8 cellular contexts compared by ENCODE assay signal in the genomic region with DNA sequence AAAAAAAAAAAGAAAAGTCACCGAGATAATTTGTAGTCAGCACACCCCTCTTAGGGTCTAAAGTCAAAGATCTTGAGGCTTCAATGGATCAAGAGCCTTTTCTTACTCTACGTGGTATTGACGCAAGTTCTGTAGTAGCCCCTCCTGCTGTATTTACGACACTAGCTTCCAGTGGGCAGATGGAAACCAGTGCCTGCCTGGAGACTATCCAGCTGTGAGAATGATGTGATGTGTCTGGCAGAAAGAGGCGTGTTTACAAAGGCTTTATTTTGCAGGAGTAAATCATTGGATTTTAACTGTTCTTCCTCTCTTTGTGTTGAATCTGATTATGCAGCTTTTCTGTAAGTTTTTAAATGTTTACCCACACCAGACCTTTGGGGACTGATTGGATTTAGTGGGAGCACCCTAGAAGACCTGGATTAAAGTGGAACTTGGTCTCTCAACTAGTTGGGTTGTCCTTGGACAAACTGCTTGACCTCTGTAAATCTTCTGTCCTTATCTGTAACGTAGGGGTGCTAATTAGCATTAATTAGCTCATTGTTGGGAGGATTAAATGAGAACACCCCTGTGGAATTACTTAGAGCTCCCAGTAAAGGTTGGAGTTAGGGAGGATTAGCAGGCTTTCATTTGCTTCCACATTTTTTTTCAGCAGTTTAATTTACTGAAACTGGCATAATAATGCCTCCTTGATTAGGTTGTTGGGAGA.
DNase-seq lines count a peak whose midpoint lies in the region; ATAC-seq lines count a peak whose summit lies in the region.

No MANE protein-coding gene starts in this region.

- H3K9me3 ChIP-seq in MG63 = no peaks in the 10 kb centered on the region

- H3K9me3 Mint-ChIP-seq in activated T-helper 1 cell treated with anti-CD3 and anti-CD28 coated beads, Interleukin-12 subunit alpha, Interleukin-12 subunit beta, Interleukin-2, Interleukin-4 antibody, amounts not matched to agents 30 ng/mL and 10 ng/mL and 1 ng/mL, durations not matched to agents 14 hours and 24 hours and 36 hours = peaks cover 4% of the 10 kb centered on the region

- no peak overlapping the region for H3K4me3 ChIP-seq in MG63

- no peaks in the 10 kb centered on the region for H3K27me3 Mint-ChIP-seq in activated T-helper 1 cell treated with anti-CD3 and anti-CD28 coated beads, Interleukin-12 subunit alpha, Interleukin-12 subunit beta, Interleukin-2, Interleukin-4 antibody, amounts not matched to agents 30 ng/mL and 10 ng/mL and 1 ng/mL, durations not matched to agents 14 hours and 24 hours and 36 hours (ENCODE audit: insufficient read depth)

- peaks cover 79% of the 10 kb centered on the region for H3K4me1 Mint-ChIP-seq in activated T-helper 1 cell treated with anti-CD3 and anti-CD28 coated beads, Interleukin-12 subunit alpha, Interleukin-12 subunit beta, Interleukin-2, Interleukin-4 antibody, amounts not matched to agents 30 ng/mL and 10 ng/mL and 1 ng/mL, durations not matched to agents 14 hours and 24 hours and 36 hours (ENCODE audit: low read depth)

- peaks cover 29% of the 10 kb centered on the region for H3K36me3 Mint-ChIP-seq in activated T-helper 1 cell treated with anti-CD3 and anti-CD28 coated beads, Interleukin-12 subunit alpha, Interleukin-12 subunit beta, Interleukin-2, Interleukin-4 antibody, amounts not matched to agents 30 ng/mL and 10 ng/mL and 1 ng/mL, durations not matched to agents 14 hours and 24 hours and 36 hours (ENCODE audit: low read depth)

- peak; percentile 64 for DNase-seq in AG08396 (ENCODE audit: low spot score)
- peak; percentile 78 for DNase-seq in MG63
- no peak for DNase-seq in activated T-helper 1 cell treated with anti-CD3 and anti-CD28 coated beads, Interleukin-12 subunit alpha, Interleukin-12 subunit beta, Interleukin-2, Interleukin-4 antibody, amounts not matched to agents 30 ng/mL and 10 ng/mL and 1 ng/mL, durations not matched to agents 14 hours and 24 hours and 36 hours (ENCODE audit: low spot score)
- DNase-seq in left kidney (ENCODE audit: low read depth, low spot score) = peak; percentile 82
- DNase-seq in NCI-H187 treated with DMSO at 0.1 percent for 48 hours (lab: John Stamatoyannopoulos, UW) = no peak
- DNase-seq in GOT3 (lab: John Stamatoyannopoulos, UW) = no peak
- no peak for DNase-seq in RPMI8226

- peak overlapping the region; percentile 74 for H3K27ac Mint-ChIP-seq in activated T-helper 1 cell treated with anti-CD3 and anti-CD28 coated beads, Interleukin-12 subunit alpha, Interleukin-12 subunit beta, Interleukin-2, Interleukin-4 antibody, amounts not matched to agents 30 ng/mL and 10 ng/mL and 1 ng/mL, durations not matched to agents 14 hours and 24 hours and 36 hours

- intact Hi-C loops in activated T-helper 1 cell treated with anti-CD3 and anti-CD28 coated beads, Interleukin-12 subunit alpha, Interleukin-12 subunit beta, Interleukin-2, Interleukin-4 antibody, amounts not matched to agents 30 ng/mL and 10 ng/mL and 1 ng/mL, durations not matched to agents 14 hours and 24 hours and 36 hours (cut with micrococcal nuclease) = loop anchor here (5.0 to 10.0 kb wide), 2 partner anchors 230 to 278 kb away; a partner anchor contains a TSS

- H3K27me3 ChIP-seq in MG63 = no peaks in the 10 kb centered on the region

- H3K36me3 ChIP-seq in MG63 = no peaks in the 10 kb centered on the region

- ATAC-seq in HG02588 (IDR thresholded peaks at IDR 0.05; ENCODE audit: unreplicated experiment) = no peak

- peak overlapping the region; percentile 25 for H3K4me3 Mint-ChIP-seq in activated T-helper 1 cell treated with anti-CD3 and anti-CD28 coated beads, Interleukin-12 subunit alpha, Interleukin-12 subunit beta, Interleukin-2, Interleukin-4 antibody, amounts not matched to agents 30 ng/mL and 10 ng/mL and 1 ng/mL, durations not matched to agents 14 hours and 24 hours and 36 hours

Comparison
In these comparisons a context has a peak if more than half of its experiments do, and no peak if none do; other contexts are left out.
1. DNase-seq: peak in AG08396 (single experiment), MG63 (single experiment) and left kidney (single experiment); none in activated T-helper 1 cell treated with anti-CD3 and anti-CD28 coated beads, Interleukin-12 subunit alpha, Interleukin-12 subunit beta, Interleukin-2, Interleukin-4 antibody, amounts not matched to agents 30 ng/mL and 10 ng/mL and 1 ng/mL, durations not matched to agents 14 hours and 24 hours and 36 hours (single experiment), NCI-H187 treated with DMSO at 0.1 percent for 48 hours (single experiment), GOT3 (single experiment) and RPMI8226 (single experiment).